In genomic region chr17:44911133-44912001, GRCh38 we compare ENCODE assay signal across 1 cellular context.
TF ChIP-seq lines count a peak whose summit lies in the region.

No MANE protein-coding gene starts in this region.

TF ChIP-seq in HepG2, 621 proteins besides CTCF, POLR2A, EP300 and RAD21 (continued from another document and continues in another):
- TF ChIP-seq MAF1 (CRISPR knock-in tag; IDR thresholded peaks at IDR 0.05; ENCODE audit: borderline replicate concordance): no peak
- TF ChIP-seq ASH2L (IDR thresholded peaks at IDR 0.05; ENCODE audit: insufficient read length, low read depth, low read length): no peak
- no peak for TF ChIP-seq ZNF282 (IDR thresholded peaks at IDR 0.05; ENCODE audit: partially characterized antibody)
- TF ChIP-seq ZMYM3 (CRISPR knock-in tag; IDR thresholded peaks at IDR 0.05): no peak
- no peak for TF ChIP-seq TCF7L2 (IDR thresholded peaks at IDR 0.05; ENCODE audit: low read depth, low read length)
- TF ChIP-seq ZNF296 (CRISPR knock-in tag; conservative IDR thresholded peaks at IDR 0.05): no peak
- no peak for TF ChIP-seq ZNF446 (CRISPR knock-in tag; IDR thresholded peaks at IDR 0.05)
- TF ChIP-seq ZNF850 (CRISPR knock-in tag; conservative IDR thresholded peaks at IDR 0.05): no peak
- TF ChIP-seq SNRNP70 (IDR thresholded peaks at IDR 0.05; ENCODE audit: low read depth, low read length): no peak
- TF ChIP-seq HNRNPLL (IDR thresholded peaks at IDR 0.05; ENCODE audit: low read depth, low read length, poor library complexity, severe bottlenecking): peak; percentile 42
- no peak for TF ChIP-seq ZBTB3 (CRISPR knock-in tag; IDR thresholded peaks at IDR 0.05; ENCODE audit: borderline replicate concordance, low read depth)
- TF ChIP-seq ZXDC (CRISPR knock-in tag; IDR thresholded peaks at IDR 0.05): no peak
- TF ChIP-seq HCFC1 (IDR thresholded peaks at IDR 0.05; ENCODE audit: low read depth, low read length): no peak
- TF ChIP-seq STAT6 (CRISPR knock-in tag; IDR thresholded peaks at IDR 0.05; ENCODE audit: borderline replicate concordance): no peak
- TF ChIP-seq ZNF567 (CRISPR knock-in tag; IDR thresholded peaks at IDR 0.05; ENCODE audit: borderline replicate concordance): no peak
- no peak for TF ChIP-seq ZNF7 (CRISPR knock-in tag; IDR thresholded peaks at IDR 0.05)
- TF ChIP-seq ZNF691 (CRISPR knock-in tag; IDR thresholded peaks at IDR 0.05; ENCODE audit: borderline replicate concordance, low read depth): peak; percentile 62; the same call in 1 of the 2 replicates
- TF ChIP-seq NCOA2 (CRISPR knock-in tag; IDR thresholded peaks at IDR 0.05): no peak
- no peak for TF ChIP-seq HNF4G (IDR thresholded peaks at IDR 0.05; ENCODE audit: borderline replicate concordance, low read depth, low read length)
- no peak for TF ChIP-seq HNF4G (CRISPR knock-in tag; IDR thresholded peaks at IDR 0.05; ENCODE audit: borderline replicate concordance, low read depth)
- no peak for TF ChIP-seq ZNF367 (CRISPR knock-in tag; IDR thresholded peaks at IDR 0.05; ENCODE audit: borderline replicate concordance)
- peak; percentile 29; the same call in 1 of the 2 replicates for TF ChIP-seq NR0B2 (CRISPR knock-in tag; IDR thresholded peaks at IDR 0.05)
- TF ChIP-seq ZNF605 (CRISPR knock-in tag; IDR thresholded peaks at IDR 0.05): no peak
- no peak for TF ChIP-seq AKNA (CRISPR knock-in tag; IDR thresholded peaks at IDR 0.05; ENCODE audit: borderline replicate concordance)
- TF ChIP-seq MTF2 (CRISPR knock-in tag; IDR thresholded peaks at IDR 0.05; ENCODE audit: borderline replicate concordance): peak; percentile 84; the same call in 1 of the 2 replicates
- TF ChIP-seq E2F1 (CRISPR knock-in tag; IDR thresholded peaks at IDR 0.05): no peak
- peak; percentile 35 to 84; a peak in 3 of 4 replicates for TF ChIP-seq HMGXB4 (CRISPR knock-in tag; IDR thresholded peaks at IDR 0.05; ENCODE audit: borderline replicate concordance in 1 of 2, low read depth in 1 of 2)
- no peak for TF ChIP-seq MTF1 (CRISPR knock-in tag; IDR thresholded peaks at IDR 0.05)
- TF ChIP-seq ZNF770 (CRISPR knock-in tag; IDR thresholded peaks at IDR 0.05): no peak
- TF ChIP-seq RFX5 (IDR thresholded peaks at IDR 0.05; ENCODE audit: low read depth, low read length): no peak
- no peak for TF ChIP-seq ZNF17 (CRISPR knock-in tag; IDR thresholded peaks at IDR 0.05)
- TF ChIP-seq KLF13 (CRISPR knock-in tag; IDR thresholded peaks at IDR 0.05): 0 out of 2 replicates have a peak, but pooled peaks have one; percentile 49
- no peak for TF ChIP-seq PRPF4 (IDR thresholded peaks at IDR 0.05; ENCODE audit: low read depth, low read length, poor library complexity, severe bottlenecking)
- peak; percentile 29; the same call in 1 of the 2 replicates for TF ChIP-seq ZNF788 (CRISPR knock-in tag; IDR thresholded peaks at IDR 0.05; ENCODE audit: borderline replicate concordance)
- no peak for TF ChIP-seq FOXA1 (IDR thresholded peaks at IDR 0.05)
- no peak for TF ChIP-seq FOXA1 (CRISPR knock-in tag; IDR thresholded peaks at IDR 0.05)
- no peak for TF ChIP-seq ZFP36 (IDR thresholded peaks at IDR 0.05; ENCODE audit: borderline replicate concordance, low read depth, low read length, partially characterized antibody)
- peak; percentile 49; the same call in 1 of the 2 replicates for TF ChIP-seq ZFX (CRISPR knock-in tag; IDR thresholded peaks at IDR 0.05; ENCODE audit: low read depth)
- no peak for TF ChIP-seq ZNF275 (CRISPR knock-in tag; IDR thresholded peaks at IDR 0.05; ENCODE audit: borderline replicate concordance)
- TF ChIP-seq CAMTA2 (CRISPR knock-in tag; IDR thresholded peaks at IDR 0.05; ENCODE audit: borderline replicate concordance): 0 out of 2 replicates have a peak, but pooled peaks have one; percentile 48
- no peak for TF ChIP-seq SRSF9 (IDR thresholded peaks at IDR 0.05; ENCODE audit: borderline replicate concordance, insufficient read depth, low read depth, low read length, poor library complexity, severe bottlenecking)
- TF ChIP-seq TCF7 (IDR thresholded peaks at IDR 0.05; ENCODE audit: low read depth): no peak
